8 cellular contexts compared by ENCODE assay signal in the genomic region with DNA sequence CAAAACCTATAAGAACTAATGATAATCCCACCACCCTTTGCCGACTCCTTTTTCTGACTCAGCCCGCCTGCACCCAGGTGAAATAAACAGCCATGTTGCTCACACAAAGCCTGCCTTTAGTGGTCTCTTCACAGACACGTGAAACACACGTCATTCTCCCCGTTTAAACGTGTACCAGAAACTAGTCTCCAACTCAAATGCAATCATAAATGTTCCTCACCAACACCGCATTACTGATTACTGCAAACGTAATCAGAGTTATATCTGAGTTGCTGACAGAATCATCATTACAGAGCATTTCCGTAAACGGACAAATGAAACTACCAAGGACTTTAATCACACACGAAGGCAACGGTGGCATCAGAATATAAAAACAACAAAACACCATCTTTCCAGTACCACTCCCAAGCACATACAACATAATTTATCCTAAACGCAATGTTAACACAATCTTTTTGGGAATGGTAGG. TPM values are rescaled to one million over a fixed set of nuclear protein-coding genes. Genes with fewer than 3 reads are reported as not detected.
DNase-seq lines count a peak whose midpoint lies in the region; ATAC-seq, FAIRE-seq and TF ChIP-seq lines count a peak whose summit lies in the region.

No MANE protein-coding gene starts in this region.

- H2AFZ ChIP-seq in K562 (ENCODE audit: low read depth, low read length) = no peak overlapping the region

- TF ChIP-seq POLR2A in K562 (conservative IDR thresholded peaks at IDR 0.05) = no peak; the same call in 1 of the 2 replicates
- TF ChIP-seq POLR2A in GM18505 (IDR thresholded peaks at IDR 0.05; ENCODE audit: borderline replicate concordance, extremely low read depth, insufficient read depth, insufficient read length) = no peak

- in situ Hi-C loops in K562 (cut with MboI) = no loop called here

- H3K4me2 ChIP-seq in BLaER1 (peak overlapping the region; percentile 87), K562 (ENCODE audit: insufficient read depth, low read length) (peak overlapping the region; percentile 80)

- no peak; the same call in 2 of the 3 replicates for ATAC-seq in K562
- ATAC-seq in HG03097 (IDR thresholded peaks at IDR 0.05; ENCODE audit: low FRiP score, unreplicated experiment) = no peak
- no peak for ATAC-seq in GM18505 (IDR thresholded peaks at IDR 0.05; ENCODE audit: unreplicated experiment)

- POLR2A ChIA-PET in K562 (lab: Yijun Ruan, JAX) = interaction anchor here (2.0 to 2.2 kb wide), 3 partner anchors 9 to 27 kb away, joined by 7 to 28 read pairs (median 18); a partner anchor contains a TSS

- H3K79me2 ChIP-seq in K562 (ENCODE audit: control insufficient read depth, insufficient read depth, low read length) = peaks cover 70% of the 10 kb centered on the region

- H3K9me3 ChIP-seq in BLaER1 (no peaks in the 10 kb centered on the region), K562 (replicated peaks; ENCODE audit: control insufficient read depth, insufficient read depth, low read depth, low read length) (no peaks in the 10 kb centered on the region)

- WGBS in K562 (ENCODE audit: insufficient coverage, low coverage, missing lambda C conversion rate) = 0% methylated on average over 13 of the region's 13 CpGs

- TF ChIP-seq CTCF in HFF-Myc (IDR thresholded peaks at IDR 0.05; ENCODE audit: low read depth, low read length, missing control alignments) = no peak
- TF ChIP-seq CTCF in K562 (IDR thresholded peaks at IDR 0.05 in 2 of 3, conservative IDR thresholded peaks at IDR 0.05 in 1 of 3; ENCODE audit: insufficient read depth in 2 of 3, low read depth in 1 of 3, low read length in 3 of 3) = no peak

- H3K27me3 ChIP-seq in BLaER1 = no peaks in the 10 kb centered on the region
- H3K27me3 ChIP-seq in K562 (ENCODE audit: control insufficient read depth in 2 of 2, insufficient read depth in 2 of 2, low read length in 2 of 2) = no peaks in the 10 kb centered on the region

- H3K9ac ChIP-seq in BLaER1 = peak overlapping the region; percentile 100
- peak overlapping the region; percentile 46 to 97 for H3K9ac ChIP-seq in K562 (ENCODE audit: insufficient read depth in 1 of 2, low read depth in 2 of 2, low read length in 2 of 2)

- H4K20me1 ChIP-seq in BLaER1 = peaks cover 61% of the 10 kb centered on the region
- H4K20me1 ChIP-seq in K562 (replicated peaks; ENCODE audit: control insufficient read depth, insufficient read depth, low read length) = peaks cover 10% of the 10 kb centered on the region

- CTCF ChIA-PET in K562 (lab: Yijun Ruan, JAX; ENCODE audit: low intra/inter-chr PET ratio) = no interaction called here

- no peak for TF ChIP-seq RAD21 in K562 (CRISPR knock-in tag; conservative IDR thresholded peaks at IDR 0.05 in 1 of 2, IDR thresholded peaks at IDR 0.05 in 1 of 2)

- no peaks in the 10 kb centered on the region for H3K9me1 ChIP-seq in K562 (ENCODE audit: control insufficient read depth, insufficient read depth, low read length)

- H3K27ac ChIP-seq in BLaER1 = peak overlapping the region; percentile 100
- H3K27ac ChIP-seq in K562 (ENCODE audit: extremely low read depth, low read depth, low read length) = peak overlapping the region; percentile 98

- TF ChIP-seq EP300 in K562 (IDR thresholded peaks at IDR 0.05; ENCODE audit: low read length) = no peak

- TSS peak; percentile 45 for BruUV-seq in K562 (replicated peaks; lab: Mats Ljungman, UMichigan)

- peaks cover 24% of the 10 kb centered on the region for H3K4me1 ChIP-seq in BLaER1
- peaks cover 4 to 7% of the 10 kb centered on the region in 2 experiments; a peak in 4 of 5 replicates for H3K4me1 ChIP-seq in K562 (replicated peaks in 1 of 2; ENCODE audit: control insufficient read depth in 2 of 2, insufficient read depth in 2 of 2, low read length in 2 of 2)

- intact Hi-C loops in K562 (cut with micrococcal nuclease) = loop anchor here (2.0 to 5.0 kb wide), 2 partner anchors 26 to 50 kb away; a partner anchor contains a TSS

- peak; percentile 74 for FAIRE-seq in K562 (lab: Jason Lieb, UNC)

- H3K36me3 ChIP-seq in BLaER1 (peaks cover 34% of the 10 kb centered on the region), K562 (ENCODE audit: control insufficient read depth, insufficient read depth, low read length) (peaks cover 50% of the 10 kb centered on the region)

- H3K4me3 ChIP-seq in BLaER1 (peak overlapping the region; percentile 96), HFF-Myc (replicated peaks; ENCODE audit: low read depth, low read length) (peak overlapping the region; percentile 87), K562 (peak overlapping the region; percentile 73)

- DNase-seq in HFF-Myc (ENCODE audit: extremely low read depth, low read depth) (no peak), T-helper 2 cell (peak in 4 of 5 experiments; percentile 36 to 91 (median 57)), K562 (ENCODE audit: extremely low read depth in 1 of 4, low spot score in 3 of 4) (peak in 1 of 4 experiments; percentile 42), left kidney (ENCODE audit: low read depth, low spot score) (peak; percentile 79)
- DNase-seq in stimulated activated CD4-positive, alpha-beta T cell treated with anti-CD3 and anti-CD28 coated beads, Interleukin-4, amount 100 ng/mL, for 24 hours = peak; percentile 79

RNA-seq across cellular contexts. Expression of a gene that starts 1.9 kb away (rescaled TPM):
- total RNA-seq in K562 (2011; cell fraction: chromatin; rRNA removed; ENCODE audit: low replicate concordance) = 144 and 391 TPM in 2 replicates
- total RNA-seq in K562 (2011; cell fraction: nucleolus; rRNA removed) = 62.0 and 72.6 TPM in 2 replicates
- 115 and 119 TPM in 2 replicates for total RNA-seq in K562 (2011; cell fraction: nucleoplasm; rRNA removed)
- total RNA-seq in K562 (2014; rRNA removed) (23.0 and 29.3 TPM in 2 replicates), K562 (2014; rRNA removed; fragmentation: Illumina TruSeq; extraction: Trizol) (47.0 and 58.5 TPM in 2 replicates), K562 (2015; rRNA removed; fragmentation: Illumina TruSeq; extraction: Trizol) (42.5 and 45.4 TPM in 2 replicates), K562 (2021) (29.7 and 29.9 TPM in 2 replicates)
- polyA plus RNA-seq in K562 (2011; rRNA removed) (93.4 and 99.2 TPM in 2 replicates), K562 (2014; fragmentation: Illumina TruSeq; extraction: Trizol) (32.1 and 33.9 TPM in 2 replicates), K562 (2014; fragmentation: Nextera tagmentation; extraction: Ambion mirVana) (10 to 100 TPM; 49.3 to 50.7 TPM), K562 (2014; rRNA removed) (45.2 and 49.2 TPM in 2 replicates)
- 11.1 and 32.7 TPM in 2 replicates for polyA plus RNA-seq in K562 (2011; cell fraction: cytosol; rRNA removed)
- 97.4 and 180 TPM in 2 replicates for polyA plus RNA-seq in K562 (2011; cell fraction: nucleus; rRNA removed)
- 25.6 and 26.7 TPM in 2 replicates for polyA plus RNA-seq in K562 (2012)
- polyA minus RNA-seq in K562 (2011; rRNA and poly(A)+ RNA removed) = 94.3 and 125 TPM in 2 replicates
- polyA minus RNA-seq in K562 (2011; cell fraction: cytosol; rRNA and poly(A)+ RNA removed) = 19.3 and 25.7 TPM in 2 replicates
- polyA minus RNA-seq in K562 (2011; cell fraction: nucleus; rRNA and poly(A)+ RNA removed) = 53.2 and 93.0 TPM in 2 replicates

RNA-seq across cellular contexts. Expression of a gene that starts 26.3 kb away (rescaled TPM):
- 33.1 and 77.5 TPM in 2 replicates for total RNA-seq in K562 (2011; cell fraction: chromatin; rRNA removed; ENCODE audit: low replicate concordance)
- total RNA-seq in K562 (2011; cell fraction: nucleolus; rRNA removed) = 18.7 and 23.0 TPM in 2 replicates
- 36.6 and 42.0 TPM in 2 replicates for total RNA-seq in K562 (2011; cell fraction: nucleoplasm; rRNA removed)
- total RNA-seq in K562 (2014; rRNA removed) (22.4 and 30.3 TPM in 2 replicates), K562 (2014; rRNA removed; fragmentation: Illumina TruSeq; extraction: Trizol) (42.1 and 45.9 TPM in 2 replicates), K562 (2015; rRNA removed; fragmentation: Illumina TruSeq; extraction: Trizol) (38.6 and 40.5 TPM in 2 replicates), K562 (2021) (24.3 and 26.5 TPM in 2 replicates)
- polyA plus RNA-seq in K562 (2011; rRNA removed) (65.0 and 66.2 TPM in 2 replicates), K562 (2014; fragmentation: Illumina TruSeq; extraction: Trizol) (38.4 and 49.0 TPM in 2 replicates), K562 (2014; fragmentation: Nextera tagmentation; extraction: Ambion mirVana) (10 to 100 TPM; 59.4 to 64.6 TPM), K562 (2014; rRNA removed) (41.9 and 51.8 TPM in 2 replicates)
- polyA plus RNA-seq in K562 (2011; cell fraction: cytosol; rRNA removed) = 17.0 and 36.1 TPM in 2 replicates
- polyA plus RNA-seq in K562 (2011; cell fraction: nucleus; rRNA removed) = 26.8 and 41.6 TPM in 2 replicates
- 32.8 and 35.0 TPM in 2 replicates for polyA plus RNA-seq in K562 (2012)
- 32.2 and 47.3 TPM in 2 replicates for polyA minus RNA-seq in K562 (2011; rRNA and poly(A)+ RNA removed)
- 9.5 and 11.4 TPM in 2 replicates for polyA minus RNA-seq in K562 (2011; cell fraction: cytosol; rRNA and poly(A)+ RNA removed)
- 12.1 and 23.3 TPM in 2 replicates for polyA minus RNA-seq in K562 (2011; cell fraction: nucleus; rRNA and poly(A)+ RNA removed)

RNA-seq across cellular contexts. Expression of a gene that starts 26.6 kb away (rescaled TPM):
- total RNA-seq in K562 (2011; cell fraction: chromatin; rRNA removed; ENCODE audit: low replicate concordance) = 52.0 and 72.3 TPM in 2 replicates
- 31.5 and 34.9 TPM in 2 replicates for total RNA-seq in K562 (2011; cell fraction: nucleolus; rRNA removed)
- 40.0 TPM in 2 replicates for total RNA-seq in K562 (2011; cell fraction: nucleoplasm; rRNA removed)
- total RNA-seq in K562 (2014; rRNA removed) = 26.7 and 29.4 TPM in 2 replicates
- total RNA-seq in K562 (2014; rRNA removed; fragmentation: Illumina TruSeq; extraction: Trizol) = 44.7 and 45.6 TPM in 2 replicates
- 42.1 and 44.0 TPM in 2 replicates for total RNA-seq in K562 (2015; rRNA removed; fragmentation: Illumina TruSeq; extraction: Trizol)
- 28.1 and 33.3 TPM in 2 replicates for total RNA-seq in K562 (2021)
- 89.5 and 90.8 TPM in 2 replicates for polyA plus RNA-seq in K562 (2011; rRNA removed)
- 61.1 and 98.7 TPM in 2 replicates for polyA plus RNA-seq in K562 (2011; cell fraction: cytosol; rRNA removed)
- polyA plus RNA-seq in K562 (2011; cell fraction: nucleus; rRNA removed) = 59.1 and 86.3 TPM in 2 replicates
- polyA plus RNA-seq in K562 (2012) = 24.6 and 28.1 TPM in 2 replicates
- 51.2 and 64.4 TPM in 2 replicates for polyA plus RNA-seq in K562 (2014; fragmentation: Illumina TruSeq; extraction: Trizol)
- polyA plus RNA-seq in K562 (2014; fragmentation: Nextera tagmentation; extraction: Ambion mirVana) = 10 to 100 TPM; 79.3 to 80.0 TPM
- 44.5 and 50.5 TPM in 2 replicates for polyA plus RNA-seq in K562 (2014; rRNA removed)
- 88.6 and 112 TPM in 2 replicates for polyA minus RNA-seq in K562 (2011; rRNA and poly(A)+ RNA removed)
- 16.1 and 27.1 TPM in 2 replicates for polyA minus RNA-seq in K562 (2011; cell fraction: cytosol; rRNA and poly(A)+ RNA removed)
- 18.6 and 35.0 TPM in 2 replicates for polyA minus RNA-seq in K562 (2011; cell fraction: nucleus; rRNA and poly(A)+ RNA removed)

RNA-seq across cellular contexts. Expression of a gene that starts 50.9 kb away (rescaled TPM):
- total RNA-seq in K562 (2011; cell fraction: chromatin; rRNA removed; ENCODE audit: low replicate concordance) = 57.7 and 112 TPM in 2 replicates
- 25.2 and 30.8 TPM in 2 replicates for total RNA-seq in K562 (2011; cell fraction: nucleolus; rRNA removed)
- total RNA-seq in K562 (2011; cell fraction: nucleoplasm; rRNA removed) = 49.5 and 52.8 TPM in 2 replicates
- 151 and 176 TPM in 2 replicates for total RNA-seq in K562 (2014; rRNA removed)
- 211 and 248 TPM in 2 replicates for total RNA-seq in K562 (2014; rRNA removed; fragmentation: Illumina TruSeq; extraction: Trizol)
- total RNA-seq in K562 (2015; rRNA removed; fragmentation: Illumina TruSeq; extraction: Trizol) = 206 and 233 TPM in 2 replicates
- total RNA-seq in K562 (2021) = 187 and 198 TPM in 2 replicates
- 144 and 198 TPM in 2 replicates for polyA plus RNA-seq in K562 (2011; rRNA removed)
- 102 and 107 TPM in 2 replicates for polyA plus RNA-seq in K562 (2011; cell fraction: cytosol; rRNA removed)
- polyA plus RNA-seq in K562 (2011; cell fraction: nucleus; rRNA removed) = 40.4 and 50.4 TPM in 2 replicates
- 94.6 and 173 TPM in 2 replicates for polyA plus RNA-seq in K562 (2012)
- 134 and 161 TPM in 2 replicates for polyA plus RNA-seq in K562 (2014; fragmentation: Illumina TruSeq; extraction: Trizol)
- 100 to 1,000 TPM; 235 to 244 TPM for polyA plus RNA-seq in K562 (2014; fragmentation: Nextera tagmentation; extraction: Ambion mirVana)
- 110 and 111 TPM in 2 replicates for polyA plus RNA-seq in K562 (2014; rRNA removed)
- polyA minus RNA-seq in K562 (2011; rRNA and poly(A)+ RNA removed) = 249 and 314 TPM in 2 replicates
- 144 and 167 TPM in 2 replicates for polyA minus RNA-seq in K562 (2011; cell fraction: cytosol; rRNA and poly(A)+ RNA removed)
- 53.3 and 84.3 TPM in 2 replicates for polyA minus RNA-seq in K562 (2011; cell fraction: nucleus; rRNA and poly(A)+ RNA removed)
